ENCODE assay signal across 23 cellular contexts in genomic region chr3:45775571-45776290, GRCh38. TPM values are rescaled to one million over a fixed set of nuclear protein-coding genes. Genes with fewer than 3 reads are reported as not detected.
"Had no signal": no experiment of that assay in that cellular context is flagged by ENCODE, and none has a peak within 500 bp of the region (broad histone marks: within the 10 kb centered on the region; RNA-seq: fewer than 3 reads in every experiment).

No MANE protein-coding gene starts in this region.

- H3K27ac Mint-ChIP-seq: nephron; stimulated activated effector memory CD8-positive, alpha-beta T cell treated with anti-CD3 and anti-CD28 coated beads, Interleukin-12 subunit alpha, Interleukin-12 subunit beta, amount 100 ng/mL, for 72 hours had no signal

- H3K9me3 Mint-ChIP-seq: central memory CD8-positive, alpha-beta T cell; naive B cell; nephron; stimulated activated effector memory CD8-positive, alpha-beta T cell treated with anti-CD3 and anti-CD28 coated beads, Interleukin-12 subunit alpha, Interleukin-12 subunit beta, amount 100 ng/mL, for 72 hours had no signal

- FAIRE-seq: kidney had no signal

- H3K9me3 ChIP-seq: esophagus muscularis mucosa, gastrocnemius medialis, heart right ventricle, neutrophil, tibial artery, upper lobe of right lung had no signal

- H3K27me3 ChIP-seq: esophagus muscularis mucosa, gastrocnemius medialis, upper lobe of right lung had no signal

- DNase-seq: effector memory CD4-positive, alpha-beta T cell; gastrocnemius medialis; heart right ventricle; hypothalamus; kidney; mesendoderm; naive B cell; posterior cingulate gyrus; stimulated activated CD4-positive, alpha-beta T cell treated with anti-CD3 and anti-CD28 coated beads, Interleukin-12 subunit alpha, Interleukin-12 subunit beta, amount 100 ng/mL, for 4 hours; stimulated activated naive CD8-positive, alpha-beta T cell treated with anti-CD3 and anti-CD28 coated beads, Interleukin-15, Interleukin-2, amounts not matched to agents 100 U/mL and 50 U/mL, for 24 hours; tibial artery; upper lobe of right lung had no signal

- H3K4me1 Mint-ChIP-seq: central memory CD8-positive, alpha-beta T cell had no signal

- H3K4me1 ChIP-seq: esophagus muscularis mucosa, tibial artery had no signal

- H3K4me3 ChIP-seq: esophagus muscularis mucosa, gastrocnemius medialis, heart right ventricle, skin epidermis, tibial artery, upper lobe of right lung had no signal

- H3K27ac ChIP-seq: epithelial cell of prostate, esophagus muscularis mucosa, gastrocnemius medialis, heart right ventricle, neutrophil, skin epidermis, tibial artery, upper lobe of right lung had no signal

- H3K36me3 Mint-ChIP-seq: naive B cell had no signal

- H3K4me3 Mint-ChIP-seq: central memory CD8-positive, alpha-beta T cell; naive B cell; nephron; stimulated activated effector memory CD8-positive, alpha-beta T cell treated with anti-CD3 and anti-CD28 coated beads, Interleukin-12 subunit alpha, Interleukin-12 subunit beta, amount 100 ng/mL, for 72 hours had no signal

- H3K36me3 ChIP-seq: esophagus muscularis mucosa, gastrocnemius medialis, heart right ventricle, neutrophil, tibial artery, upper lobe of right lung had no signal

- ATAC-seq: gastrocnemius medialis; stimulated activated effector memory CD8-positive, alpha-beta T cell treated with anti-CD3 and anti-CD28 coated beads, Interleukin-12 subunit alpha, Interleukin-12 subunit beta, amount 100 ng/mL, for 72 hours; stimulated activated naive CD8-positive, alpha-beta T cell treated with anti-CD3 and anti-CD28 coated beads, Interleukin-15, Interleukin-2, amounts not matched to agents 100 U/mL and 50 U/mL, for 24 hours; upper lobe of right lung had no signal

RNA-seq across cellular contexts. Expression of gene SLC6A20, which starts 20.6 kb away (rescaled TPM):
- total RNA-seq: fibroblast of villous mesenchyme, lung microvascular endothelial cell, osteoblast, pulmonary artery endothelial cell had no signal
